8 cellular contexts compared by ENCODE assay signal in the genomic region with DNA sequence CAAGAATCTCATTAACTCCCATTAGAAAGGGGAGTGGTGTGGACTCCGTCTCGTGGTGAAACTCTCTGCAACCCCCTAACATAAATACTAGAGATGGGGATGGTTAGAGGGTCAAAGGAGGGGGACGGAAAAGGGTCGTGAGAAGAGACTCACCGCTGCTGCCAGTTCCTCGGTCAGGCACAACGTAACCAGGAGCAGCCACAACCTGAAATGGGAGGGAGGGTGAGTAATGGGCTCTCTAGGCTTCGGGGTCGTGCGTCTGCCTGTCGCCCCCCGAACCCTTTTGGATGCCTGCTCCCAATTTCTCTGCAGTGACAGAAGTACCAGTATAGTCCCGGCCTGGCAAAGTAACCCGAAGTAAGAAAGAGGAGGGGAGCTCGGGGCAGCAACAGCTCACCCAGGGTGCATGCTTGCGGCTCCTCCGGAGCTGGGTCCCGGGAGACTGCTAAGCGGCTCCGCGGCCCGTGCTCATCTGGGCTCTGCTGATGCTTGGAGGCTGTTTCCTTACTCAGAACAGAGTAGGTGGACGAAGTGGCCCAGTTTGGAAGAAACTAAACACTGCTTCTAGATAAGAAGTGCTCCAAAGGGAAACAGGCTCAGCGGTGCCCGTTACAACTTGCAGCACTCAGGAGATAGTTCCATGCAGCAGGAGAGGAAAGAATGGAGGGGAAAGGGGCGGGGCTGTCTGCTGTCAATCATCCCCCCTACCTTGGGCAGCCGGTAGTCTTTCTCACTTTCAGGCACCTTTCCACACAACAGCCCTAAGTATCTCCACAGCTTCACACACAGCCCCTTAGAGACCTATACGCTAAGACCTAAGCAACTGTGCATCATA. TPM values are rescaled to one million over a fixed set of nuclear protein-coding genes. Genes with fewer than 3 reads are reported as not detected.
DNase-seq lines count a peak whose midpoint lies in the region; ATAC-seq, FAIRE-seq and TF ChIP-seq lines count a peak whose summit lies in the region.

Gene COL4A6, minus strand, starts transcription at position 634 of the 835 bp plus-strand sequence. Its CDS starts 226 bp downstream, at position 408.

- SMC1A ChIA-PET in GM12878 (lab: Charles Lee; ENCODE audit: uncharacterized antibody, unreplicated experiment), result no interaction called here

- no peaks in the 10 kb centered on the region for H3K9me3 Mint-ChIP-seq in HFFc6

- H3K27ac Mint-ChIP-seq in HFFc6, result no peak within 1 kb of the TSS

- RAD21 ChIA-PET in GM12878 (lab: Charles Lee; ENCODE audit: unreplicated experiment), result no interaction called here

- in situ Hi-C loops in GM12878 (cut with MboI), result no loop called here

- no TSS peak for BruUV-seq in GM12878 (replicated peaks; lab: Mats Ljungman, UMichigan)

- H3K36me3 ChIP-seq in GM12878 (ENCODE audit: control insufficient read depth in 2 of 2, insufficient read depth in 2 of 2, low read length in 1 of 2), result no peaks in the 10 kb centered on the region

- DNase-seq in HFFc6 (no peak), GM12878 (ENCODE audit: low read depth, low spot score) (no peak), iPS DF 19.7 (ENCODE audit: low read depth, low spot score) (peak; percentile 28), skeletal muscle cell (ENCODE audit: low read depth) (no peak), NCI-H2227 treated with DMSO at 0.1 percent for 48 hours (lab: John Stamatoyannopoulos, UW) (no peak), COR-L47 (lab: John Stamatoyannopoulos, UW) (no peak)
- DNase-seq in central memory CD4-positive, alpha-beta T cell, result no peak

- H3K9me3 ChIP-seq in GM12878 (replicated peaks; ENCODE audit: control insufficient read depth, insufficient read depth, low read length), result no peaks in the 10 kb centered on the region

- no peak within 1 kb of the TSS for H3K27ac ChIP-seq in GM12878 (ENCODE audit: control insufficient read depth, insufficient read depth)

- FAIRE-seq in GM12878 (lab: Jason Lieb, UNC), result no peak

- intact Hi-C loops in GM12878 (cut with micrococcal nuclease; ENCODE audit: unreplicated experiment), result no loop called here

- no peaks in the 10 kb centered on the region for H3K79me2 ChIP-seq in GM12878 (ENCODE audit: control insufficient read depth, insufficient read depth, low read length)

- no peak for TF ChIP-seq RAD21 in GM12878 (IDR thresholded peaks at IDR 0.05; ENCODE audit: insufficient read depth, low read depth, low read length)

- no peak within 1 kb of the TSS for H3K4me3 ChIP-seq in GM12878
- peak within 1 kb of the TSS; percentile 64 for H3K4me3 ChIP-seq in skeletal muscle cell (ENCODE audit: low read depth, low read length)

- H3K9ac ChIP-seq in GM12878 (ENCODE audit: control insufficient read depth, insufficient read depth, low read length), result no peak within 1 kb of the TSS

- POLR2A ChIA-PET in GM12878 (lab: Charles Lee), result no interaction called here

- H4K20me1 ChIP-seq in GM12878 (ENCODE audit: control insufficient read depth, insufficient read depth), result no peaks in the 10 kb centered on the region

- no peaks in the 10 kb centered on the region for H3K36me3 Mint-ChIP-seq in HFFc6 (ENCODE audit: low read depth)

- 10% methylated on average over 28 of the region's 28 CpGs for WGBS in GM12878 (ENCODE audit: insufficient coverage, insufficient replicate concordance, low lambda C conversion rate, missing lambda C conversion rate)

- no peaks in the 10 kb centered on the region for H3K4me1 ChIP-seq in GM12878 (ENCODE audit: control insufficient read depth, insufficient read depth, low read length)

- TF ChIP-seq CTCF in HFFc6 (IDR thresholded peaks at IDR 0.05) (no peak), GM12878 (IDR thresholded peaks at IDR 0.05 in 2 of 3, conservative IDR thresholded peaks at IDR 0.05 in 1 of 3; ENCODE audit: control insufficient read depth in 2 of 3, extremely low read depth in 1 of 3, insufficient read depth in 1 of 3, low read depth in 3 of 3, low read length in 3 of 3) (no peak)

- no peak for TF ChIP-seq POLR2A in GM12878 (IDR thresholded peaks at IDR 0.05; ENCODE audit: low read depth, low read length)

- CTCF ChIA-PET in GM12878 (lab: Yijun Ruan, JAX), result no interaction called here

- no peak; the same call in 2 of the 3 replicates for ATAC-seq in GM12878
- ATAC-seq in HG03442 (IDR thresholded peaks at IDR 0.05; ENCODE audit: unreplicated experiment), result no peak

- H3K4me1 Mint-ChIP-seq in HFFc6 (ENCODE audit: low read depth), result peaks cover 28% of the 10 kb centered on the region

- peak within 1 kb of the TSS; percentile 93 for H3K4me3 Mint-ChIP-seq in HFFc6

- no peak for TF ChIP-seq EP300 in GM12878 (IDR thresholded peaks at IDR 0.05; ENCODE audit: borderline replicate concordance in 1 of 2, control insufficient read depth in 1 of 2, low read depth in 2 of 2, low read length in 2 of 2)

- no peak within 1 kb of the TSS for H3K4me2 ChIP-seq in GM12878 (ENCODE audit: control insufficient read depth, insufficient read depth)

- peaks cover 2 to 3% of the 10 kb centered on the region in 2 experiments; a peak in 2 of 4 replicates for H3K27me3 ChIP-seq in GM12878 (replicated peaks in 1 of 2; ENCODE audit: control insufficient read depth in 2 of 2, insufficient read depth in 2 of 2, low read length in 1 of 2)

- H3K27me3 Mint-ChIP-seq in HFFc6 (ENCODE audit: insufficient read depth), result peaks cover 6% of the 10 kb centered on the region; the same call in 1 of the 2 replicates

- no peak within 1 kb of the TSS for H2AFZ ChIP-seq in GM12878 (ENCODE audit: control insufficient read depth, low read depth, low read length)

TF ChIP-seq in GM12878, 131 proteins besides CTCF, POLR2A, EP300 and RAD21:
- no peak for TF ChIP-seq EGR1 (IDR thresholded peaks at IDR 0.05; ENCODE audit: borderline replicate concordance in 1 of 2, low read depth in 2 of 2, low read length in 2 of 2)
- no peak for TF ChIP-seq CHD2 (IDR thresholded peaks at IDR 0.05; ENCODE audit: borderline replicate concordance, low read depth, low read length)
- TF ChIP-seq, protein P1, sequence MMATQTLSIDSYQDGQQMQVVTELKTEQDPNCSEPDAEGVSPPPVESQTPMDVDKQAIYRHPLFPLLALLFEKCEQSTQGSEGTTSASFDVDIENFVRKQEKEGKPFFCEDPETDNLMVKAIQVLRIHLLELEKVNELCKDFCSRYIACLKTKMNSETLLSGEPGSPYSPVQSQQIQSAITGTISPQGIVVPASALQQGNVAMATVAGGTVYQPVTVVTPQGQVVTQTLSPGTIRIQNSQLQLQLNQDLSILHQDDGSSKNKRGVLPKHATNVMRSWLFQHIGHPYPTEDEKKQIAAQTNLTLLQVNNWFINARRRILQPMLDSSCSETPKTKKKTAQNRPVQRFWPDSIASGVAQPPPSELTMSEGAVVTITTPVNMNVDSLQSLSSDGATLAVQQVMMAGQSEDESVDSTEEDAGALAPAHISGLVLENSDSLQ (IDR thresholded peaks at IDR 0.05), result peak; percentile 24; the same call in 1 of the 2 replicates

RNA-seq across cellular contexts. Expression of gene COL4A6, which starts in this region (rescaled TPM):
- under 1 TPM; 0.03 to 0.16 (median 0.11) TPM for total RNA-seq in HFFc6 (2021; fragmentation: NEBNext Ultra II Directional; extraction: Animal tissue kit (Norgen Biotek cat#: 25700))
- total RNA-seq in GM12878 (2013; cell fraction: nucleolus; rRNA removed), result 0.56 TPM in 1 of 2 replicates, not detected in the other
- total RNA-seq in GM12878 (2014; rRNA removed), result not detected in 2 replicates
- total RNA-seq in GM12878 (2014; rRNA removed; fragmentation: Illumina TruSeq; extraction: Trizol), result 0.04 and 0.05 TPM in 2 replicates
- 0.08 and 0.10 TPM in 2 replicates for total RNA-seq in GM12878 (2021)
- not detected for polyA plus RNA-seq in GM12878 (2011; ENCODE audit: low read depth)
- 0.56 and 0.66 TPM in 2 replicates for polyA plus RNA-seq in GM12878 (2011; rRNA removed)
- 0.42 and 0.52 TPM in 2 replicates for polyA plus RNA-seq in GM12878 (2011; cell fraction: cytosol; rRNA removed)
- polyA plus RNA-seq in GM12878 (2011; cell fraction: nucleus; rRNA removed), result 2.8 and 3.4 TPM in 2 replicates
- not detected in 2 replicates for polyA plus RNA-seq in GM12878 (2012)
- polyA plus RNA-seq in GM12878 (2014; fragmentation: Illumina TruSeq; extraction: Trizol), result 0.03 TPM in 1 of 2 replicates, not detected in the other
- under 1 TPM; 0.02 to 0.21 TPM for polyA plus RNA-seq in GM12878 (2014; fragmentation: Nextera tagmentation; extraction: Ambion mirVana)
- 0.01 and 0.05 TPM in 2 replicates for polyA plus RNA-seq in GM12878 (2014; rRNA removed)
- not detected for polyA plus RNA-seq in GM12878 (2016; fragmentation: Nextera tagmentation; extraction: Ambion mirVana)
- 0.57 and 0.66 TPM in 2 replicates for polyA minus RNA-seq in GM12878 (2011; rRNA and poly(A)+ RNA removed)
- polyA minus RNA-seq in GM12878 (2011; cell fraction: cytosol; rRNA and poly(A)+ RNA removed), result 0.27 and 1.6 TPM in 2 replicates
- 1.1 and 2.5 TPM in 2 replicates for polyA minus RNA-seq in GM12878 (2011; cell fraction: nucleus; rRNA and poly(A)+ RNA removed)
